15 cellular contexts compared by ENCODE assay signal in genomic region chr1:35589516-35590427, GRCh38. TPM values are rescaled to one million over a fixed set of nuclear protein-coding genes. Genes with fewer than 3 reads are reported as not detected.
"Had no signal": no experiment of that assay in that cellular context is flagged by ENCODE, and none has a peak within 500 bp of the region (broad histone marks: within the 10 kb centered on the region; RNA-seq: fewer than 3 reads in every experiment).

No MANE protein-coding gene starts in this region.

- DNase-seq: activated B cell treated with CpG ODN at 0.5 μM for 24 hours; activated naive CD4-positive, alpha-beta T cell treated with Interleukin-2 at 50 U/mL for 16 hours; dorsolateral prefrontal cortex; mammary epithelial cell; naive thymus-derived CD4-positive, alpha-beta T cell; SIG-M5; stimulated activated CD4-positive, alpha-beta T cell treated with anti-CD3 and anti-CD28 coated beads, Interleukin-4, amount 100 ng/mL, for 24 hours; stimulated activated naive CD4-positive, alpha-beta T cell treated with Interleukin-2 at 50 U/mL for 16 hours; T-helper 2 cell; transverse colon had no signal

- H3K9me3 ChIP-seq: ascending aorta, mucosa of descending colon, transverse colon had no signal

- H3K4me1 Mint-ChIP-seq: activated B cell treated with CpG ODN at 0.5 μM for 24 hours had no signal

- H3K36me3 ChIP-seq: transverse colon had no signal

- H3K27me3 Mint-ChIP-seq: activated B cell treated with CpG ODN at 0.5 μM for 24 hours; naive thymus-derived CD4-positive, alpha-beta T cell had no signal

- H3K27me3 ChIP-seq: ascending aorta, dorsolateral prefrontal cortex, hepatocyte, transverse colon had no signal

- H3K27ac Mint-ChIP-seq: activated B cell treated with CpG ODN at 0.5 μM for 24 hours; activated T-helper 1 cell treated with anti-CD3 and anti-CD28 coated beads, Interleukin-12 subunit alpha, Interleukin-12 subunit beta, Interleukin-2, Interleukin-4 antibody, amounts not matched to agents 30 ng/mL and 10 ng/mL and 1 ng/mL, durations not matched to agents 14 hours and 24 hours and 36 hours had no signal

- H3K4me3 ChIP-seq: ascending aorta, dorsolateral prefrontal cortex, hepatocyte, mucosa of descending colon, transverse colon had no signal

- H3K4me3 Mint-ChIP-seq: activated B cell treated with CpG ODN at 0.5 μM for 24 hours; activated T-helper 1 cell treated with anti-CD3 and anti-CD28 coated beads, Interleukin-12 subunit alpha, Interleukin-12 subunit beta, Interleukin-2, Interleukin-4 antibody, amounts not matched to agents 30 ng/mL and 10 ng/mL and 1 ng/mL, durations not matched to agents 14 hours and 24 hours and 36 hours; naive thymus-derived CD4-positive, alpha-beta T cell had no signal

- H3K9me3 Mint-ChIP-seq: activated B cell treated with CpG ODN at 0.5 μM for 24 hours; activated T-helper 1 cell treated with anti-CD3 and anti-CD28 coated beads, Interleukin-12 subunit alpha, Interleukin-12 subunit beta, Interleukin-2, Interleukin-4 antibody, amounts not matched to agents 30 ng/mL and 10 ng/mL and 1 ng/mL, durations not matched to agents 14 hours and 24 hours and 36 hours; naive thymus-derived CD4-positive, alpha-beta T cell had no signal

- H3K4me1 ChIP-seq: ascending aorta, transverse colon had no signal

- H3K27ac ChIP-seq: ascending aorta, dorsolateral prefrontal cortex, hepatocyte, transverse colon had no signal

RNA-seq across cellular contexts. Expression of gene TFAP2E, which starts 16.7 kb away (rescaled TPM):
- total RNA-seq: glomerular endothelial cell, hepatocyte had no signal
